Comparison of ENCODE assay signal across 2 cellular contexts in the genomic region with DNA sequence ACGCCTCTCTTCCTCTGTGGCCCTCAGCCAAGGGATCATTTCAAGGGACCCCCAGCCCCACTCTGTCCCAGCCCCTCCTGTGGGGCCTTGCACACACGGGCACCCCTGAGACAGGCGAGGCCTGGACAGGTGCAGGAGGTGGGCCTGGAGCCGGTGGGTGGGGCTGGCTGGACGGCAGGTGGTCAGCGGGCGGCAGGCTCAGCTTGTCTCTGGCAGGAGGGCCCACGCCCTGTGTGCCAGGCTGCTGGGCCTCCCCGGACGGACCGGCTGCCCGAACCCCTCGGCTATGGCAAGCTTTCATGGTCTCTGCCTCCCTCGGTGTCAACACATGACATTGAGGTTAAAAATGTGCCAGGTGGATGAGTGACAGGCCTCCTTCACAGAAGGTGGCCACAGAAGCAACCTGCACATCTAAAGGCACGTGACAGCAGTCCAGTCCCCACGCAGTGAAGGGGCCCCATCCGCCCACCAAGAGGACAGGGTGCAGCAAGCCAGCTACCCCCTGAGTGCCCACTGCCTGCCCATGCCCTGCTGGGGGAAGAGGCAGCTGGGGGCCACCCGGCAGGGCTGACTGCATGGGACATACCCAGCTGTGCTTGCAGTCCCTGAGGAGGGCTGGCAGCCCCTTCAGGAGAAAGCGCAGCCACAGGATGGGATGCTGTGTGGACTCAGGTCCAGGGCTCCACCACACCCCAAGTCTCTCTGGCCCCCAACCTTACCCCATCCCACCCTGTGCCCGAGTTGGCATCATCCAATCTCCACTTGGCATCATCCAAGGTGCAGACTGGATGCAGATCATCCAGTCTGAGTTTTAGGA.
A peak's percentile ranks its signal among the peaks of the same experiment; 100 is the strongest.
TF ChIP-seq lines count a peak whose summit lies in the region.

No MANE protein-coding gene starts in this region.

TF ChIP-seq in HEK293, 187 proteins besides CTCF, POLR2A, EP300 and RAD21:
- TF ChIP-seq ZNF221 (tag by site-specific recombination; IDR thresholded peaks at IDR 0.05; ENCODE audit: borderline replicate concordance) (no peak), ZNF354C (tag by site-specific recombination; IDR thresholded peaks at IDR 0.05; ENCODE audit: borderline replicate concordance, low read depth) (no peak), ZIC2 (tag by site-specific recombination; IDR thresholded peaks at IDR 0.05) (peak; percentile 42), GLIS1 (tag by site-specific recombination; IDR thresholded peaks at IDR 0.05) (0 out of 2 replicates have a peak, but pooled peaks have one; percentile 14)

TF ChIP-seq in H1, 55 proteins besides CTCF, POLR2A, EP300 and RAD21:
- TF ChIP-seq SIN3A (conservative IDR thresholded peaks at IDR 0.05 in 1 of 2, IDR thresholded peaks at IDR 0.05 in 1 of 2; ENCODE audit: low read depth in 1 of 2, low read length in 2 of 2): no peak
- no peak for TF ChIP-seq RBBP5 (IDR thresholded peaks at IDR 0.05; ENCODE audit: borderline replicate concordance, low read depth, low read length)
- no peak for TF ChIP-seq CEBPB (IDR thresholded peaks at IDR 0.05; ENCODE audit: low read depth, low read length)
- no peak for TF ChIP-seq BCL11A (IDR thresholded peaks at IDR 0.05; ENCODE audit: low read depth in 2 of 2, low read length in 2 of 2)
- no peak for TF ChIP-seq TBP (IDR thresholded peaks at IDR 0.05; ENCODE audit: low read depth, low read length)
- no peak for TF ChIP-seq SP4 (IDR thresholded peaks at IDR 0.05; ENCODE audit: low read length)
- TF ChIP-seq, protein P1, sequence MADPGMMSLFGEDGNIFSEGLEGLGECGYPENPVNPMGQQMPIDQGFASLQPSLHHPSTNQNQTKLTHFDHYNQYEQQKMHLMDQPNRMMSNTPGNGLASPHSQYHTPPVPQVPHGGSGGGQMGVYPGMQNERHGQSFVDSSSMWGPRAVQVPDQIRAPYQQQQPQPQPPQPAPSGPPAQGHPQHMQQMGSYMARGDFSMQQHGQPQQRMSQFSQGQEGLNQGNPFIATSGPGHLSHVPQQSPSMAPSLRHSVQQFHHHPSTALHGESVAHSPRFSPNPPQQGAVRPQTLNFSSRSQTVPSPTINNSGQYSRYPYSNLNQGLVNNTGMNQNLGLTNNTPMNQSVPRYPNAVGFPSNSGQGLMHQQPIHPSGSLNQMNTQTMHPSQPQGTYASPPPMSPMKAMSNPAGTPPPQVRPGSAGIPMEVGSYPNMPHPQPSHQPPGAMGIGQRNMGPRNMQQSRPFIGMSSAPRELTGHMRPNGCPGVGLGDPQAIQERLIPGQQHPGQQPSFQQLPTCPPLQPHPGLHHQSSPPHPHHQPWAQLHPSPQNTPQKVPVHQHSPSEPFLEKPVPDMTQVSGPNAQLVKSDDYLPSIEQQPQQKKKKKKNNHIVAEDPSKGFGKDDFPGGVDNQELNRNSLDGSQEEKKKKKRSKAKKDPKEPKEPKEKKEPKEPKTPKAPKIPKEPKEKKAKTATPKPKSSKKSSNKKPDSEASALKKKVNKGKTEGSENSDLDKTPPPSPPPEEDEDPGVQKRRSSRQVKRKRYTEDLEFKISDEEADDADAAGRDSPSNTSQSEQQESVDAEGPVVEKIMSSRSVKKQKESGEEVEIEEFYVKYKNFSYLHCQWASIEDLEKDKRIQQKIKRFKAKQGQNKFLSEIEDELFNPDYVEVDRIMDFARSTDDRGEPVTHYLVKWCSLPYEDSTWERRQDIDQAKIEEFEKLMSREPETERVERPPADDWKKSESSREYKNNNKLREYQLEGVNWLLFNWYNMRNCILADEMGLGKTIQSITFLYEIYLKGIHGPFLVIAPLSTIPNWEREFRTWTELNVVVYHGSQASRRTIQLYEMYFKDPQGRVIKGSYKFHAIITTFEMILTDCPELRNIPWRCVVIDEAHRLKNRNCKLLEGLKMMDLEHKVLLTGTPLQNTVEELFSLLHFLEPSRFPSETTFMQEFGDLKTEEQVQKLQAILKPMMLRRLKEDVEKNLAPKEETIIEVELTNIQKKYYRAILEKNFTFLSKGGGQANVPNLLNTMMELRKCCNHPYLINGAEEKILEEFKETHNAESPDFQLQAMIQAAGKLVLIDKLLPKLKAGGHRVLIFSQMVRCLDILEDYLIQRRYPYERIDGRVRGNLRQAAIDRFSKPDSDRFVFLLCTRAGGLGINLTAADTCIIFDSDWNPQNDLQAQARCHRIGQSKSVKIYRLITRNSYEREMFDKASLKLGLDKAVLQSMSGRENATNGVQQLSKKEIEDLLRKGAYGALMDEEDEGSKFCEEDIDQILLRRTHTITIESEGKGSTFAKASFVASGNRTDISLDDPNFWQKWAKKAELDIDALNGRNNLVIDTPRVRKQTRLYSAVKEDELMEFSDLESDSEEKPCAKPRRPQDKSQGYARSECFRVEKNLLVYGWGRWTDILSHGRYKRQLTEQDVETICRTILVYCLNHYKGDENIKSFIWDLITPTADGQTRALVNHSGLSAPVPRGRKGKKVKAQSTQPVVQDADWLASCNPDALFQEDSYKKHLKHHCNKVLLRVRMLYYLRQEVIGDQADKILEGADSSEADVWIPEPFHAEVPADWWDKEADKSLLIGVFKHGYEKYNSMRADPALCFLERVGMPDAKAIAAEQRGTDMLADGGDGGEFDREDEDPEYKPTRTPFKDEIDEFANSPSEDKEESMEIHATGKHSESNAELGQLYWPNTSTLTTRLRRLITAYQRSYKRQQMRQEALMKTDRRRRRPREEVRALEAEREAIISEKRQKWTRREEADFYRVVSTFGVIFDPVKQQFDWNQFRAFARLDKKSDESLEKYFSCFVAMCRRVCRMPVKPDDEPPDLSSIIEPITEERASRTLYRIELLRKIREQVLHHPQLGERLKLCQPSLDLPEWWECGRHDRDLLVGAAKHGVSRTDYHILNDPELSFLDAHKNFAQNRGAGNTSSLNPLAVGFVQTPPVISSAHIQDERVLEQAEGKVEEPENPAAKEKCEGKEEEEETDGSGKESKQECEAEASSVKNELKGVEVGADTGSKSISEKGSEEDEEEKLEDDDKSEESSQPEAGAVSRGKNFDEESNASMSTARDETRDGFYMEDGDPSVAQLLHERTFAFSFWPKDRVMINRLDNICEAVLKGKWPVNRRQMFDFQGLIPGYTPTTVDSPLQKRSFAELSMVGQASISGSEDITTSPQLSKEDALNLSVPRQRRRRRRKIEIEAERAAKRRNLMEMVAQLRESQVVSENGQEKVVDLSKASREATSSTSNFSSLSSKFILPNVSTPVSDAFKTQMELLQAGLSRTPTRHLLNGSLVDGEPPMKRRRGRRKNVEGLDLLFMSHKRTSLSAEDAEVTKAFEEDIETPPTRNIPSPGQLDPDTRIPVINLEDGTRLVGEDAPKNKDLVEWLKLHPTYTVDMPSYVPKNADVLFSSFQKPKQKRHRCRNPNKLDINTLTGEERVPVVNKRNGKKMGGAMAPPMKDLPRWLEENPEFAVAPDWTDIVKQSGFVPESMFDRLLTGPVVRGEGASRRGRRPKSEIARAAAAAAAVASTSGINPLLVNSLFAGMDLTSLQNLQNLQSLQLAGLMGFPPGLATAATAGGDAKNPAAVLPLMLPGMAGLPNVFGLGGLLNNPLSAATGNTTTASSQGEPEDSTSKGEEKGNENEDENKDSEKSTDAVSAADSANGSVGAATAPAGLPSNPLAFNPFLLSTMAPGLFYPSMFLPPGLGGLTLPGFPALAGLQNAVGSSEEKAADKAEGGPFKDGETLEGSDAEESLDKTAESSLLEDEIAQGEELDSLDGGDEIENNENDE (IDR thresholded peaks at IDR 0.05; ENCODE audit: insufficient replicate concordance, low read length): no peak
- TF ChIP-seq GABPA (IDR thresholded peaks at IDR 0.05; ENCODE audit: borderline replicate concordance, insufficient read depth, low read length): no peak
- no peak for TF ChIP-seq TAF1 (IDR thresholded peaks at IDR 0.05; ENCODE audit: low read depth, low read length)
- TF ChIP-seq HDAC6 (IDR thresholded peaks at IDR 0.05; ENCODE audit: low read depth, low read length): no peak
- TF ChIP-seq, protein P2, sequence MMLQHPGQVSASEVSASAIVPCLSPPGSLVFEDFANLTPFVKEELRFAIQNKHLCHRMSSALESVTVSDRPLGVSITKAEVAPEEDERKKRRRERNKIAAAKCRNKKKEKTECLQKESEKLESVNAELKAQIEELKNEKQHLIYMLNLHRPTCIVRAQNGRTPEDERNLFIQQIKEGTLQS (IDR thresholded peaks at IDR 0.05; ENCODE audit: insufficient read depth, low read depth, low read length): no peak
- no peak for TF ChIP-seq EZH2 (IDR thresholded peaks at IDR 0.05; ENCODE audit: low read depth, low read length, severe bottlenecking)
- no peak for TF ChIP-seq KDM1A (IDR thresholded peaks at IDR 0.05; ENCODE audit: borderline replicate concordance, low read length)
- TF ChIP-seq SUZ12 (IDR thresholded peaks at IDR 0.05; ENCODE audit: low read length): no peak
- no peak for TF ChIP-seq TCF12 (IDR thresholded peaks at IDR 0.05; ENCODE audit: low read depth, low read length)
- TF ChIP-seq SP2 (IDR thresholded peaks at IDR 0.05; ENCODE audit: low read length): no peak
- TF ChIP-seq MAFK (IDR thresholded peaks at IDR 0.05; ENCODE audit: low read depth, low read length): no peak
- no peak for TF ChIP-seq CBX8 (IDR thresholded peaks at IDR 0.05; ENCODE audit: borderline replicate concordance, low read depth, low read length)
